ENCODE assay signal across 8 cellular contexts in genomic region chr6:117602151-117602898, GRCh38. TPM values are rescaled to one million over a fixed set of nuclear protein-coding genes. Genes with fewer than 3 reads are reported as not detected.
DNase-seq lines count a peak whose midpoint lies in the region; ATAC-seq and TF ChIP-seq lines count a peak whose summit lies in the region.

Gene GOPC (minus strand): TSS chr6:117602511. CDS start chr6:117602288, 223 bp downstream.

- WGBS in tibial nerve, 2 donors = 0 to 1% methylated on average over 54 to 58 of the region's 60 CpGs

- peak; percentile 49 to 86 for TF ChIP-seq POLR2A in tibial nerve (IDR thresholded peaks at IDR 0.05)

- peaks cover 5% of the 10 kb centered on the region for H3K9me3 Mint-ChIP-seq in activated naive CD8-positive, alpha-beta T cell treated with anti-CD3 and anti-CD28 coated beads, Interleukin-2, amount 50 U/mL, for 24 hours

- peaks cover 50% of the 10 kb centered on the region for H3K4me1 Mint-ChIP-seq in activated naive CD8-positive, alpha-beta T cell treated with anti-CD3 and anti-CD28 coated beads, Interleukin-2, amount 50 U/mL, for 24 hours

- peak within 1 kb of the TSS; percentile 89 for H2AFZ ChIP-seq in parathyroid adenoma

- TF ChIP-seq CTCF in GM12872 (IDR thresholded peaks at IDR 0.05; ENCODE audit: insufficient read depth, low read depth, low read length) (peak; percentile 37; the same call in 2 of the 3 replicates), cardiac muscle cell (IDR thresholded peaks at IDR 0.05; ENCODE audit: low read depth, low read length) (peak; percentile 27), parathyroid adenoma (IDR thresholded peaks at IDR 0.05) (peak; percentile 25), tibial nerve (IDR thresholded peaks at IDR 0.05) (peak in 1 of 5 experiments; percentile 5)

- H3K4me1 ChIP-seq in cardiac muscle cell (ENCODE audit: low read depth) = no peaks in the 10 kb centered on the region
- no peaks in the 10 kb centered on the region for H3K4me1 ChIP-seq in parathyroid adenoma
- peaks cover 0 to 39% (median 12%) of the 10 kb centered on the region in 4 donors for H3K4me1 ChIP-seq in tibial nerve

- peak within 1 kb of the TSS; percentile 88 for H3K9ac ChIP-seq in parathyroid adenoma

- no peaks in the 10 kb centered on the region for H3K36me3 ChIP-seq in cardiac muscle cell
- no peaks in the 10 kb centered on the region for H3K36me3 ChIP-seq in parathyroid adenoma (ENCODE audit: control insufficient read depth, insufficient read depth, low read length)
- peaks cover 0 to 12% (median 0%) of the 10 kb centered on the region in 3 donors for H3K36me3 ChIP-seq in tibial nerve

- H3K27me3 ChIP-seq in cardiac muscle cell = no peaks in the 10 kb centered on the region
- H3K27me3 ChIP-seq in parathyroid adenoma (ENCODE audit: control insufficient read depth, insufficient read depth, low read length) = no peaks in the 10 kb centered on the region
- no peaks in the 10 kb centered on the region for H3K27me3 ChIP-seq in tibial nerve

- peaks cover 2% of the 10 kb centered on the region for H3K27me3 Mint-ChIP-seq in activated naive CD8-positive, alpha-beta T cell treated with anti-CD3 and anti-CD28 coated beads, Interleukin-2, amount 50 U/mL, for 24 hours

- H3K27ac ChIP-seq in cardiac muscle cell (peak within 1 kb of the TSS; percentile 92), parathyroid adenoma (peak within 1 kb of the TSS; percentile 88), tibial nerve (peak within 1 kb of the TSS; percentile 77 to 95 (median 86))

- H3K4me3 Mint-ChIP-seq in activated naive CD8-positive, alpha-beta T cell treated with anti-CD3 and anti-CD28 coated beads, Interleukin-2, amount 50 U/mL, for 24 hours = peak within 1 kb of the TSS; percentile 98

- peak within 1 kb of the TSS; percentile 95 for H3K4me2 ChIP-seq in parathyroid adenoma (ENCODE audit: low read length)

- peak within 1 kb of the TSS; percentile 97 for H3K27ac Mint-ChIP-seq in activated naive CD8-positive, alpha-beta T cell treated with anti-CD3 and anti-CD28 coated beads, Interleukin-2, amount 50 U/mL, for 24 hours

- peak within 1 kb of the TSS; percentile 69 for H3K4me3 ChIP-seq in cardiac muscle cell
- peak within 1 kb of the TSS; percentile 67 for H3K4me3 ChIP-seq in parathyroid adenoma (ENCODE audit: low read depth, low read length)
- H3K4me3 ChIP-seq in tibial nerve = peak within 1 kb of the TSS; percentile 68 to 98 (median 83)

- peak; percentile 66 to 94 for TF ChIP-seq EP300 in tibial nerve (IDR thresholded peaks at IDR 0.05)

- ATAC-seq in HG02759 (IDR thresholded peaks at IDR 0.05; ENCODE audit: unreplicated experiment) = peak; percentile 90
- peak; percentile 96 for ATAC-seq in activated naive CD8-positive, alpha-beta T cell treated with anti-CD3 and anti-CD28 coated beads, Interleukin-2, amount 50 U/mL, for 24 hours

- H3K9me3 ChIP-seq in cardiac muscle cell (ENCODE audit: low read depth) (no peaks in the 10 kb centered on the region), parathyroid adenoma (ENCODE audit: control insufficient read depth, low read length) (no peaks in the 10 kb centered on the region), tibial nerve (no peaks in the 10 kb centered on the region)

- DNase-seq in NCI-H1417 (lab: John Stamatoyannopoulos, UW) = peak; percentile 95 to 99 (median 97)
- peak; percentile 96 for DNase-seq in SW 1271 (lab: John Stamatoyannopoulos, UW)
- peak; percentile 92 for DNase-seq in activated naive CD8-positive, alpha-beta T cell treated with anti-CD3 and anti-CD28 coated beads, Interleukin-2, amount 50 U/mL, for 24 hours
- DNase-seq in cardiac muscle cell (ENCODE audit: low read depth in 1 of 2, low spot score in 1 of 2) = peak; percentile 97 to 99
- peak; percentile 90 to 91 for DNase-seq in tibial nerve (ENCODE audit: low spot score in 2 of 2)

- peaks cover 25% of the 10 kb centered on the region for H3K36me3 Mint-ChIP-seq in activated naive CD8-positive, alpha-beta T cell treated with anti-CD3 and anti-CD28 coated beads, Interleukin-2, amount 50 U/mL, for 24 hours (ENCODE audit: low read depth)

- H3K79me2 ChIP-seq in parathyroid adenoma = peaks cover 22% of the 10 kb centered on the region

RNA-seq across cellular contexts. Expression of gene GOPC, which starts in this region (rescaled TPM):
- total RNA-seq in cardiac muscle cell (30.5 and 51.4 TPM in 2 replicates), tibial nerve (10 to 100 TPM; 25.5 to 34.1 (median 31.0) TPM)
- 27.9 and 38.2 TPM in 2 replicates for polyA plus RNA-seq in cardiac muscle cell

Comparison
In these comparisons a context has a peak if more than half of its experiments do, and no peak if none do; other contexts are left out.
1. Peak in every context shown above with its lines: DNase-seq, ATAC-seq, H3K4me3 ChIP-seq and H3K27ac ChIP-seq.